ENCODE assay signal across 1 cellular context in the genomic region with DNA sequence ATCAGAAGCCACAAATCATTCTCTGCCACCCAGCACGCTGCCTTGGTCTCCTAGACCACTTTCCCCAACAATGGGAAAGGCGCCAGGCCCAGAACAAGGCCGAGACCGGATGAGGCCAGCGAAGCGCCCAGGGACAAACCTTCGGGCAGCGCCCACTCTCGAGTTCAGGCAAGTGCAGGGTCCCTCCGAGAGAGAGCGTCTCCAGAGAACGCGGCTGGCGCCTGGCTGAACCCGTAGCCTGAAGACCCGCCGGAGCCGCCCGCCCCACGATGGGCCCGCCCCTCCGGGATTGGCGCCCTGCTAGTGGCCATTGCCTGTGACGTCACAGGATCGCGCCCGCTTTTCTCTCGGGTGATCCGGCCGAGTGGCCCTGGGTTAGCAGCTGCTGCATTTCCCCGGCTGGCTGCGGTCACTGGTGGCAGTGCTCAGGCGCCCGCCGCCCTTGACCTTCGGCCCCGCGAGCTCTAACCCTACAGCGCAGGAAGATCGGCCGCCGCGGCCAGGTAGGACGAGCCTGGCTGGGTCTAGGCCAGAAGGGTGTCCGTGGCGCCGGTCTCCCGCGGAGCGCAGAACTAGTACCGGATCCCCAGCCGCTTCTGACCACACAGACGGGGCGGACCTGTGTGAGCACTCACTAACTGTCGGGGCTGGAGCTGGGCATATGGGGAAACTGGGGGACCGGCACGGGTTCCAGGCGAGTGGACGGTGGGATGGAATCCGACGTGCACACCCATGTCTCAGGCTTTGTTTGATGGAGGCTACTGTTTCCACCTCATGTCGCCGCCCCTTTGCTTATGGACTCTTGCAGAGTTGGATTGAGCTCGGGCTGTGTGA.
A peak's percentile ranks its signal among the peaks of the same experiment; 100 is the strongest.
TF ChIP-seq lines count a peak whose summit lies in the region.

A gene with protein sequence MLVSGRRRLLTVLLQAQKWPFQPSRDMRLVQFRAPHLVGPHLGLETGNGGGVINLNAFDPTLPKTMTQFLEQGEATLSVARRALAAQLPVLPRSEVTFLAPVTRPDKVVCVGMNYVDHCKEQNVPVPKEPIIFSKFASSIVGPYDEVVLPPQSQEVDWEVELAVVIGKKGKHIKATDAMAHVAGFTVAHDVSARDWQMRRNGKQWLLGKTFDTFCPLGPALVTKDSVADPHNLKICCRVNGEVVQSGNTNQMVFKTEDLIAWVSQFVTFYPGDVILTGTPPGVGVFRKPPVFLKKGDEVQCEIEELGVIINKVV (plus strand): TSS at position 339 of the 834 bp plus-strand sequence. CDS start 2,851 bp downstream, outside the sequence.

TF ChIP-seq in HepG2, 621 proteins besides CTCF, POLR2A, EP300 and RAD21 (continued from another document and continues in another):
- TF ChIP-seq, protein P1, sequence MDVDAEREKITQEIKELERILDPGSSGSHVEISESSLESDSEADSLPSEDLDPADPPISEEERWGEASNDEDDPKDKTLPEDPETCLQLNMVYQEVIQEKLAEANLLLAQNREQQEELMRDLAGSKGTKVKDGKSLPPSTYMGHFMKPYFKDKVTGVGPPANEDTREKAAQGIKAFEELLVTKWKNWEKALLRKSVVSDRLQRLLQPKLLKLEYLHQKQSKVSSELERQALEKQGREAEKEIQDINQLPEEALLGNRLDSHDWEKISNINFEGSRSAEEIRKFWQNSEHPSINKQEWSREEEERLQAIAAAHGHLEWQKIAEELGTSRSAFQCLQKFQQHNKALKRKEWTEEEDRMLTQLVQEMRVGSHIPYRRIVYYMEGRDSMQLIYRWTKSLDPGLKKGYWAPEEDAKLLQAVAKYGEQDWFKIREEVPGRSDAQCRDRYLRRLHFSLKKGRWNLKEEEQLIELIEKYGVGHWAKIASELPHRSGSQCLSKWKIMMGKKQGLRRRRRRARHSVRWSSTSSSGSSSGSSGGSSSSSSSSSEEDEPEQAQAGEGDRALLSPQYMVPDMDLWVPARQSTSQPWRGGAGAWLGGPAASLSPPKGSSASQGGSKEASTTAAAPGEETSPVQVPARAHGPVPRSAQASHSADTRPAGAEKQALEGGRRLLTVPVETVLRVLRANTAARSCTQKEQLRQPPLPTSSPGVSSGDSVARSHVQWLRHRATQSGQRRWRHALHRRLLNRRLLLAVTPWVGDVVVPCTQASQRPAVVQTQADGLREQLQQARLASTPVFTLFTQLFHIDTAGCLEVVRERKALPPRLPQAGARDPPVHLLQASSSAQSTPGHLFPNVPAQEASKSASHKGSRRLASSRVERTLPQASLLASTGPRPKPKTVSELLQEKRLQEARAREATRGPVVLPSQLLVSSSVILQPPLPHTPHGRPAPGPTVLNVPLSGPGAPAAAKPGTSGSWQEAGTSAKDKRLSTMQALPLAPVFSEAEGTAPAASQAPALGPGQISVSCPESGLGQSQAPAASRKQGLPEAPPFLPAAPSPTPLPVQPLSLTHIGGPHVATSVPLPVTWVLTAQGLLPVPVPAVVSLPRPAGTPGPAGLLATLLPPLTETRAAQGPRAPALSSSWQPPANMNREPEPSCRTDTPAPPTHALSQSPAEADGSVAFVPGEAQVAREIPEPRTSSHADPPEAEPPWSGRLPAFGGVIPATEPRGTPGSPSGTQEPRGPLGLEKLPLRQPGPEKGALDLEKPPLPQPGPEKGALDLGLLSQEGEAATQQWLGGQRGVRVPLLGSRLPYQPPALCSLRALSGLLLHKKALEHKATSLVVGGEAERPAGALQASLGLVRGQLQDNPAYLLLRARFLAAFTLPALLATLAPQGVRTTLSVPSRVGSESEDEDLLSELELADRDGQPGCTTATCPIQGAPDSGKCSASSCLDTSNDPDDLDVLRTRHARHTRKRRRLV (CRISPR knock-in tag; IDR thresholded peaks at IDR 0.05) = peak; percentile 90
- TF ChIP-seq STAG1 (CRISPR knock-in tag; IDR thresholded peaks at IDR 0.05) (no peak; the same call in 1 of the 2 replicates), ZNF225 (CRISPR knock-in tag; IDR thresholded peaks at IDR 0.05) (peak; percentile 65; the same call in 1 of the 2 replicates), JUNB (CRISPR knock-in tag; IDR thresholded peaks at IDR 0.05; ENCODE audit: borderline replicate concordance) (no peak), ZNF12 (CRISPR knock-in tag; IDR thresholded peaks at IDR 0.05) (peak; percentile 59; the same call in 1 of the 2 replicates), DMAP1 (CRISPR knock-in tag; IDR thresholded peaks at IDR 0.05) (peak; percentile 81; the same call in 1 of the 2 replicates), NR2F2 (IDR thresholded peaks at IDR 0.05; ENCODE audit: borderline replicate concordance, low read depth) (peak; percentile 60; the same call in 1 of the 2 replicates), ETV5 (CRISPR knock-in tag; IDR thresholded peaks at IDR 0.05; ENCODE audit: borderline replicate concordance) (no peak), KDM2A (CRISPR knock-in tag; IDR thresholded peaks at IDR 0.05; ENCODE audit: borderline replicate concordance, low read depth) (peak; percentile 88; the same call in 1 of the 2 replicates), ZNF274 (CRISPR knock-in tag; IDR thresholded peaks at IDR 0.05) (peak; percentile 76; the same call in 1 of the 2 replicates), RFX1 (IDR thresholded peaks at IDR 0.05) (no peak), FOSL1 (CRISPR knock-in tag; IDR thresholded peaks at IDR 0.05; ENCODE audit: borderline replicate concordance) (no peak), ZKSCAN5 (CRISPR knock-in tag; IDR thresholded peaks at IDR 0.05) (no peak), NR3C1 (CRISPR knock-in tag; IDR thresholded peaks at IDR 0.05) (no peak), TOE1 (CRISPR knock-in tag; IDR thresholded peaks at IDR 0.05) (no peak), JDP2 (CRISPR knock-in tag; IDR thresholded peaks at IDR 0.05; ENCODE audit: borderline replicate concordance) (no peak), KLF13 (CRISPR knock-in tag; IDR thresholded peaks at IDR 0.05) (no peak), WIZ (CRISPR knock-in tag; IDR thresholded peaks at IDR 0.05) (no peak; the same call in 1 of the 2 replicates), ZFYVE20 (CRISPR knock-in tag; IDR thresholded peaks at IDR 0.05; ENCODE audit: borderline replicate concordance, low read depth) (peak; percentile 76; the same call in 1 of the 2 replicates), ZFY (CRISPR knock-in tag; IDR thresholded peaks at IDR 0.05) (peak; percentile 91), ZBTB20 (CRISPR knock-in tag; IDR thresholded peaks at IDR 0.05; ENCODE audit: borderline replicate concordance, low read depth) (peak; percentile 58; the same call in 1 of the 2 replicates), ZNF557 (CRISPR knock-in tag; IDR thresholded peaks at IDR 0.05) (no peak), RBM39 (IDR thresholded peaks at IDR 0.05; ENCODE audit: low read depth, low read length, poor library complexity, severe bottlenecking) (peak; percentile 35)
- TF ChIP-seq, protein P2, sequence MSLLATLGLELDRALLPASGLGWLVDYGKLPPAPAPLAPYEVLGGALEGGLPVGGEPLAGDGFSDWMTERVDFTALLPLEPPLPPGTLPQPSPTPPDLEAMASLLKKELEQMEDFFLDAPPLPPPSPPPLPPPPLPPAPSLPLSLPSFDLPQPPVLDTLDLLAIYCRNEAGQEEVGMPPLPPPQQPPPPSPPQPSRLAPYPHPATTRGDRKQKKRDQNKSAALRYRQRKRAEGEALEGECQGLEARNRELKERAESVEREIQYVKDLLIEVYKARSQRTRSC (CRISPR knock-in tag; IDR thresholded peaks at IDR 0.05; ENCODE audit: low read depth) = no peak
- TF ChIP-seq, protein P3, sequence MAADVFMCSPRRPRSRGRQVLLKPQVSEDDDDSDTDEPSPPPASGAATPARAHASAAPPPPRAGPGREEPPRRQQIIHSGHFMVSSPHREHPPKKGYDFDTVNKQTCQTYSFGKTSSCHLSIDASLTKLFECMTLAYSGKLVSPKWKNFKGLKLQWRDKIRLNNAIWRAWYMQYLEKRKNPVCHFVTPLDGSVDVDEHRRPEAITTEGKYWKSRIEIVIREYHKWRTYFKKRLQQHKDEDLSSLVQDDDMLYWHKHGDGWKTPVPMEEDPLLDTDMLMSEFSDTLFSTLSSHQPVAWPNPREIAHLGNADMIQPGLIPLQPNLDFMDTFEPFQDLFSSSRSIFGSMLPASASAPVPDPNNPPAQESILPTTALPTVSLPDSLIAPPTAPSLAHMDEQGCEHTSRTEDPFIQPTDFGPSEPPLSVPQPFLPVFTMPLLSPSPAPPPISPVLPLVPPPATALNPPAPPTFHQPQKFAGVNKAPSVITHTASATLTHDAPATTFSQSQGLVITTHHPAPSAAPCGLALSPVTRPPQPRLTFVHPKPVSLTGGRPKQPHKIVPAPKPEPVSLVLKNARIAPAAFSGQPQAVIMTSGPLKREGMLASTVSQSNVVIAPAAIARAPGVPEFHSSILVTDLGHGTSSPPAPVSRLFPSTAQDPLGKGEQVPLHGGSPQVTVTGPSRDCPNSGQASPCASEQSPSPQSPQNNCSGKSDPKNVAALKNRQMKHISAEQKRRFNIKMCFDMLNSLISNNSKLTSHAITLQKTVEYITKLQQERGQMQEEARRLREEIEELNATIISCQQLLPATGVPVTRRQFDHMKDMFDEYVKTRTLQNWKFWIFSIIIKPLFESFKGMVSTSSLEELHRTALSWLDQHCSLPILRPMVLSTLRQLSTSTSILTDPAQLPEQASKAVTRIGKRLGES (CRISPR knock-in tag; IDR thresholded peaks at IDR 0.05; ENCODE audit: borderline replicate concordance) = 0 out of 2 replicates have a peak, but pooled peaks have one; percentile 11
- TF ChIP-seq, protein P4, sequence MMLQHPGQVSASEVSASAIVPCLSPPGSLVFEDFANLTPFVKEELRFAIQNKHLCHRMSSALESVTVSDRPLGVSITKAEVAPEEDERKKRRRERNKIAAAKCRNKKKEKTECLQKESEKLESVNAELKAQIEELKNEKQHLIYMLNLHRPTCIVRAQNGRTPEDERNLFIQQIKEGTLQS (CRISPR knock-in tag; IDR thresholded peaks at IDR 0.05) = peak; percentile 47; the same call in 1 of the 2 replicates
- TF ChIP-seq, protein P5, sequence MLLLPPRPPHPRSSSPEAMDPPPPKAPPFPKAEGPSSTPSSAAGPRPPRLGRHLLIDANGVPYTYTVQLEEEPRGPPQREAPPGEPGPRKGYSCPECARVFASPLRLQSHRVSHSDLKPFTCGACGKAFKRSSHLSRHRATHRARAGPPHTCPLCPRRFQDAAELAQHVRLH (CRISPR knock-in tag; IDR thresholded peaks at IDR 0.05; ENCODE audit: borderline replicate concordance, low read depth) = peak; percentile 92; the same call in 1 of the 2 replicates
- TF ChIP-seq, protein P6, sequence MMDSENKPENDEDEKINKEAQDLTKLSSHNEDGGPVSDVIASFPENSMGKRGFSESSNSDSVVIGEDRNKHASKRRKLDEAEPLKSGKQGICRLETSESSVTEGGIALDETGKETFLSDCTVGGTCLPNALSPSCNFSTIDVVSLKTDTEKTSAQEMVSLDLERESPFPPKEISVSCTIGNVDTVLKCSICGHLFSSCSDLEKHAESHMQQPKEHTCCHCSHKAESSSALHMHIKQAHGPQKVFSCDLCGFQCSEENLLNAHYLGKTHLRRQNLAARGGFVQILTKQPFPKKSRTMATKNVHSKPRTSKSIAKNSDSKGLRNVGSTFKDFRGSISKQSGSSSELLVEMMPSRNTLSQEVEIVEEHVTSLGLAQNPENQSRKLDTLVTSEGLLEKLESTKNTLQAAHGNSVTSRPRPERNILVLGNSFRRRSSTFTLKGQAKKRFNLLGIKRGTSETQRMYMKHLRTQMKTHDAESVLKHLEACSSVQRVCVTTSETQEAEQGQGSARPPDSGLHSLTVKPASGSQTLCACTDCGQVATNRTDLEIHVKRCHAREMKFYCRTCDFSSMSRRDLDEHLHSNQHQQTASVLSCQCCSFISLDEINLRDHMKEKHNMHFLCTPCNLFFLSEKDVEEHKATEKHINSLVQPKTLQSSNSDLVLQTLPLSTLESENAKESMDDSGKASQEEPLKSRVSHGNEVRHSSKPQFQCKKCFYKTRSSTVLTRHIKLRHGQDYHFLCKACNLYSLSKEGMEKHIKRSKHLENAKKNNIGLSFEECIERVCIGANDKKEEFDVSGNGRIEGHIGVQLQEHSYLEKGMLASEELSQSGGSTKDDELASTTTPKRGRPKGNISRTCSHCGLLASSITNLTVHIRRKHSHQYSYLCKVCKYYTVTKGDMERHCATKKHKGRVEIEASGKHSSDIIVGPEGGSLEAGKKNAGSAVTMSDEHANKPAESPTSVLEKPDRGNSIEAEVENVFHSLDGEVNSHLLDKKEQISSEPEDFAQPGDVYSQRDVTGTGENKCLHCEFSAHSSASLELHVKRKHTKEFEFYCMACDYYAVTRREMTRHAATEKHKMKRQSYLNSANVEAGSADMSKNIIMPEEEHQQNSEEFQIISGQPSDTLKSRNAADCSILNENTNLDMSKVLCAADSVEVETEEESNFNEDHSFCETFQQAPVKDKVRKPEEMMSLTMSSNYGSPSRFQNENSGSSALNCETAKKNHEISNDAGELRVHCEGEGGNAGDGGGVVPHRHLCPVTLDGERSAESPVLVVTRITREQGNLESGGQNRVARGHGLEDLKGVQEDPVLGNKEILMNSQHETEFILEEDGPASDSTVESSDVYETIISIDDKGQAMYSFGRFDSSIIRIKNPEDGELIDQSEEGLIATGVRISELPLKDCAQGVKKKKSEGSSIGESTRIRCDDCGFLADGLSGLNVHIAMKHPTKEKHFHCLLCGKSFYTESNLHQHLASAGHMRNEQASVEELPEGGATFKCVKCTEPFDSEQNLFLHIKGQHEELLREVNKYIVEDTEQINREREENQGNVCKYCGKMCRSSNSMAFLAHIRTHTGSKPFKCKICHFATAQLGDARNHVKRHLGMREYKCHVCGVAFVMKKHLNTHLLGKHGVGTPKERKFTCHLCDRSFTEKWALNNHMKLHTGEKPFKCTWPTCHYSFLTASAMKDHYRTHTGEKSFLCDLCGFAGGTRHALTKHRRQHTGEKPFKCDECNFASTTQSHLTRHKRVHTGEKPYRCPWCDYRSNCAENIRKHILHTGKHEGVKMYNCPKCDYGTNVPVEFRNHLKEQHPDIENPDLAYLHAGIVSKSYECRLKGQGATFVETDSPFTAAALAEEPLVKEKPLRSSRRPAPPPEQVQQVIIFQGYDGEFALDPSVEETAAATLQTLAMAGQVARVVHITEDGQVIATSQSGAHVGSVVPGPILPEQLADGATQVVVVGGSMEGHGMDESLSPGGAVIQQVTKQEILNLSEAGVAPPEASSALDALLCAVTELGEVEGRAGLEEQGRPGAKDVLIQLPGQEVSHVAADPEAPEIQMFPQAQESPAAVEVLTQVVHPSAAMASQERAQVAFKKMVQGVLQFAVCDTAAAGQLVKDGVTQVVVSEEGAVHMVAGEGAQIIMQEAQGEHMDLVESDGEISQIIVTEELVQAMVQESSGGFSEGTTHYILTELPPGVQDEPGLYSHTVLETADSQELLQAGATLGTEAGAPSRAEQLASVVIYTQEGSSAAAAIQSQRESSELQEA (CRISPR knock-in tag; IDR thresholded peaks at IDR 0.05; ENCODE audit: not compliant biosample characterization) = peak; percentile 87
- TF ChIP-seq, protein P7, sequence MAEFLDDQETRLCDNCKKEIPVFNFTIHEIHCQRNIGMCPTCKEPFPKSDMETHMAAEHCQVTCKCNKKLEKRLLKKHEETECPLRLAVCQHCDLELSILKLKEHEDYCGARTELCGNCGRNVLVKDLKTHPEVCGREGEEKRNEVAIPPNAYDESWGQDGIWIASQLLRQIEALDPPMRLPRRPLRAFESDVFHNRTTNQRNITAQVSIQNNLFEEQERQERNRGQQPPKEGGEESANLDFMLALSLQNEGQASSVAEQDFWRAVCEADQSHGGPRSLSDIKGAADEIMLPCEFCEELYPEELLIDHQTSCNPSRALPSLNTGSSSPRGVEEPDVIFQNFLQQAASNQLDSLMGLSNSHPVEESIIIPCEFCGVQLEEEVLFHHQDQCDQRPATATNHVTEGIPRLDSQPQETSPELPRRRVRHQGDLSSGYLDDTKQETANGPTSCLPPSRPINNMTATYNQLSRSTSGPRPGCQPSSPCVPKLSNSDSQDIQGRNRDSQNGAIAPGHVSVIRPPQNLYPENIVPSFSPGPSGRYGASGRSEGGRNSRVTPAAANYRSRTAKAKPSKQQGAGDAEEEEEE (CRISPR knock-in tag; IDR thresholded peaks at IDR 0.05; ENCODE audit: borderline replicate concordance) = 0 out of 2 replicates have a peak, but pooled peaks have one; percentile 14
